ENCODE assay signal across 1 cellular context in the genomic region with DNA sequence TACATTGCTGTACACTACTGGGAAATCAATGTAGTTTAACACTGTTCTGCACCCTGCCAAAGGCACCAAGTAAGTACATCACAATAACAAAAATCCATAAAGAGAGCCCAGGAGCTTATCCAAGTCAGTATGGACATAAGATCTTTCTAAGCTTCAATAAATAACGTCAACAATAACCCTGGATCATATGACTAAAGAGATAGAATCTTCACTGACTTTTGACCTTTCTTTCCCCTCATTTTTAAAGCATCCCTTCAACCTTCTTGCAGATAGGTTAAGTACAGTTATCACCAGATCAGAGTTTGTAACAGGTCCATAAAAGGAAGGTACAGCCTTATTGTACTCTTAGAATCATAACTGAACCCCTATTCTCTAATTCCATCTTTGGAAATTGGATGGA.
TF ChIP-seq lines count a peak whose summit lies in the region.

No MANE protein-coding gene starts in this region.

TF ChIP-seq in WTC11, 78 proteins besides CTCF, POLR2A, EP300 and RAD21 (continued from another document):
- TF ChIP-seq, protein P1, sequence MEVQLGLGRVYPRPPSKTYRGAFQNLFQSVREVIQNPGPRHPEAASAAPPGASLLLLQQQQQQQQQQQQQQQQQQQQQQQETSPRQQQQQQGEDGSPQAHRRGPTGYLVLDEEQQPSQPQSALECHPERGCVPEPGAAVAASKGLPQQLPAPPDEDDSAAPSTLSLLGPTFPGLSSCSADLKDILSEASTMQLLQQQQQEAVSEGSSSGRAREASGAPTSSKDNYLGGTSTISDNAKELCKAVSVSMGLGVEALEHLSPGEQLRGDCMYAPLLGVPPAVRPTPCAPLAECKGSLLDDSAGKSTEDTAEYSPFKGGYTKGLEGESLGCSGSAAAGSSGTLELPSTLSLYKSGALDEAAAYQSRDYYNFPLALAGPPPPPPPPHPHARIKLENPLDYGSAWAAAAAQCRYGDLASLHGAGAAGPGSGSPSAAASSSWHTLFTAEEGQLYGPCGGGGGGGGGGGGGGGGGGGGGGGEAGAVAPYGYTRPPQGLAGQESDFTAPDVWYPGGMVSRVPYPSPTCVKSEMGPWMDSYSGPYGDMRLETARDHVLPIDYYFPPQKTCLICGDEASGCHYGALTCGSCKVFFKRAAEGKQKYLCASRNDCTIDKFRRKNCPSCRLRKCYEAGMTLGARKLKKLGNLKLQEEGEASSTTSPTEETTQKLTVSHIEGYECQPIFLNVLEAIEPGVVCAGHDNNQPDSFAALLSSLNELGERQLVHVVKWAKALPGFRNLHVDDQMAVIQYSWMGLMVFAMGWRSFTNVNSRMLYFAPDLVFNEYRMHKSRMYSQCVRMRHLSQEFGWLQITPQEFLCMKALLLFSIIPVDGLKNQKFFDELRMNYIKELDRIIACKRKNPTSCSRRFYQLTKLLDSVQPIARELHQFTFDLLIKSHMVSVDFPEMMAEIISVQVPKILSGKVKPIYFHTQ (CRISPR knock-in tag; IDR thresholded peaks at IDR 0.05) = no peak
- TF ChIP-seq, protein P2, sequence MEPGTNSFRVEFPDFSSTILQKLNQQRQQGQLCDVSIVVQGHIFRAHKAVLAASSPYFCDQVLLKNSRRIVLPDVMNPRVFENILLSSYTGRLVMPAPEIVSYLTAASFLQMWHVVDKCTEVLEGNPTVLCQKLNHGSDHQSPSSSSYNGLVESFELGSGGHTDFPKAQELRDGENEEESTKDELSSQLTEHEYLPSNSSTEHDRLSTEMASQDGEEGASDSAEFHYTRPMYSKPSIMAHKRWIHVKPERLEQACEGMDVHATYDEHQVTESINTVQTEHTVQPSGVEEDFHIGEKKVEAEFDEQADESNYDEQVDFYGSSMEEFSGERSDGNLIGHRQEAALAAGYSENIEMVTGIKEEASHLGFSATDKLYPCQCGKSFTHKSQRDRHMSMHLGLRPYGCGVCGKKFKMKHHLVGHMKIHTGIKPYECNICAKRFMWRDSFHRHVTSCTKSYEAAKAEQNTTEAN (CRISPR knock-in tag; IDR thresholded peaks at IDR 0.05) = no peak
- TF ChIP-seq SP1 (CRISPR knock-in tag; conservative IDR thresholded peaks at IDR 0.05) (no peak), FOXK1 (CRISPR knock-in tag; IDR thresholded peaks at IDR 0.05) (no peak), ZNF671 (CRISPR knock-in tag; IDR thresholded peaks at IDR 0.05) (no peak), EMX1 (CRISPR knock-in tag; IDR thresholded peaks at IDR 0.05) (no peak), ETV6 (CRISPR knock-in tag; IDR thresholded peaks at IDR 0.05) (no peak), RELA (CRISPR knock-in tag; IDR thresholded peaks at IDR 0.05; ENCODE audit: borderline replicate concordance) (no peak)
- TF ChIP-seq, protein P3, sequence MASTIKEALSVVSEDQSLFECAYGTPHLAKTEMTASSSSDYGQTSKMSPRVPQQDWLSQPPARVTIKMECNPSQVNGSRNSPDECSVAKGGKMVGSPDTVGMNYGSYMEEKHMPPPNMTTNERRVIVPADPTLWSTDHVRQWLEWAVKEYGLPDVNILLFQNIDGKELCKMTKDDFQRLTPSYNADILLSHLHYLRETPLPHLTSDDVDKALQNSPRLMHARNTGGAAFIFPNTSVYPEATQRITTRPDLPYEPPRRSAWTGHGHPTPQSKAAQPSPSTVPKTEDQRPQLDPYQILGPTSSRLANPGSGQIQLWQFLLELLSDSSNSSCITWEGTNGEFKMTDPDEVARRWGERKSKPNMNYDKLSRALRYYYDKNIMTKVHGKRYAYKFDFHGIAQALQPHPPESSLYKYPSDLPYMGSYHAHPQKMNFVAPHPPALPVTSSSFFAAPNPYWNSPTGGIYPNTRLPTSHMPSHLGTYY (CRISPR knock-in tag; IDR thresholded peaks at IDR 0.05) = no peak
- TF ChIP-seq, protein P4, sequence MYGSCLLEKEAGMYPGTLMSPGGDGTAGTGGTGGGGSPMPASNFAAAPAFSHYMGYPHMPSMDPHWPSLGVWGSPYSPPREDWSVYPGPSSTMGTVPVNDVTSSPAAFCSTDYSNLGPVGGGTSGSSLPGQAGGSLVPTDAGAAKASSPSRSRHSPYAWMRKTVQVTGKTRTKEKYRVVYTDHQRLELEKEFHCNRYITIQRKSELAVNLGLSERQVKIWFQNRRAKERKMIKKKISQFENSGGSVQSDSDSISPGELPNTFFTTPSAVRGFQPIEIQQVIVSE (CRISPR knock-in tag; IDR thresholded peaks at IDR 0.05; ENCODE audit: borderline replicate concordance) = no peak
